ENCODE assay signal across 16 cellular contexts in genomic region chr3:42667523-42668402, GRCh38. TPM values are rescaled to one million over a fixed set of nuclear protein-coding genes. Genes with fewer than 3 reads are reported as not detected.
DNase-seq lines count a peak whose midpoint lies in the region; ATAC-seq and TF ChIP-seq lines count a peak whose summit lies in the region.
"Had no signal": no experiment of that assay in that cellular context is flagged by ENCODE, and none has a peak within 500 bp of the region (broad histone marks: within the 10 kb centered on the region; RNA-seq: fewer than 3 reads in every experiment).

No MANE protein-coding gene starts in this region.

- no peaks in the 10 kb centered on the region for H3K79me2 ChIP-seq in PC-3 (ENCODE audit: low read length)
- H3K79me2 ChIP-seq: parathyroid adenoma had no signal

- POLR2A ChIA-PET in PC-3 (lab: Charles Lee; ENCODE audit: unreplicated experiment), result no interaction called here

- DNase-seq in DMS 273 treated with DMSO at 0.1 percent for 48 hours (lab: John Stamatoyannopoulos, UW) (peak; percentile 67), NCI-H187 (lab: John Stamatoyannopoulos, UW) (peak; percentile 28 to 61), myocyte (ENCODE audit: low read depth) (peak; percentile 97), glomerular visceral epithelial cell (ENCODE audit: extremely low spot score) (no peak), NOMO-1 treated with DMSO at 0.1 percent for 48 hours (lab: John Stamatoyannopoulos, UW; ENCODE audit: unreplicated experiment) (no peak), PC-3 (no peak), DMS153 treated with DMSO at 0.1 percent for 48 hours (lab: John Stamatoyannopoulos, UW; ENCODE audit: unreplicated experiment) (no peak)
- DNase-seq: activated CD4-positive, alpha-beta T cell treated with anti-CD3 and anti-CD28 coated beads, Interleukin-2, amount 50 U/mL, for 4 hours; anterior cingulate cortex; Calu3 had no signal

- no peaks in the 10 kb centered on the region for H4K20me1 ChIP-seq in PC-3 (ENCODE audit: low read length)

- H3F3A ChIP-seq in PC-3 (ENCODE audit: low read length, unreplicated experiment), result no peaks in the 10 kb centered on the region

- no peak overlapping the region for H3K9ac ChIP-seq in PC-3 (ENCODE audit: low read length)
- H3K9ac ChIP-seq: parathyroid adenoma had no signal

- ATAC-seq in PC-3, result no peak
- ATAC-seq: esophagus mucosa, left colon had no signal

- H3K9me3 ChIP-seq in PC-3 (ENCODE audit: low read length), result no peaks in the 10 kb centered on the region
- H3K9me3 ChIP-seq: SJSA1 had no signal

- intact Hi-C loops in PC-3 (cut with micrococcal nuclease), result no loop called here

- no peak overlapping the region for H3K4me3 ChIP-seq in PC-3 (ENCODE audit: low read length)
- H3K4me3 ChIP-seq: SJSA1 had no signal

- H3K27ac ChIP-seq in angular gyrus (ENCODE audit: low read depth, low read length), result peak overlapping the region; percentile 37
- H3K27ac ChIP-seq in PC-3 (ENCODE audit: low read length), result no peak overlapping the region
- H3K27ac ChIP-seq: parathyroid adenoma, SJSA1 had no signal

- no peak overlapping the region for H3K4me2 ChIP-seq in PC-3 (ENCODE audit: low read length)

- CTCF ChIA-PET in PC-3 (lab: Charles Lee), result no interaction called here

- H3K36me3 ChIP-seq in PC-3 (ENCODE audit: low read depth, low read length), result no peaks in the 10 kb centered on the region
- H3K36me3 ChIP-seq: SJSA1 had no signal

- BruUV-seq in PC-3 (replicated peaks; lab: Mats Ljungman, UMichigan), result no TSS peak

- no peaks in the 10 kb centered on the region for H3K27me3 ChIP-seq in PC-3 (ENCODE audit: low read length)
- H3K27me3 ChIP-seq: SJSA1 had no signal

- no peaks in the 10 kb centered on the region for H3K9me2 ChIP-seq in PC-3 (replicated peaks; ENCODE audit: low read length)

- no peak overlapping the region for H2AFZ ChIP-seq in PC-3 (ENCODE audit: low read length)
- H2AFZ ChIP-seq: parathyroid adenoma had no signal

- no peaks in the 10 kb centered on the region for H3K4me1 ChIP-seq in PC-3 (ENCODE audit: insufficient read depth, low read length)
- H3K4me1 ChIP-seq: SJSA1 had no signal

- TF ChIP-seq CTCF in PC-3 (conservative IDR thresholded peaks at IDR 0.05; ENCODE audit: low read depth, low read length), result no peak

RNA-seq across cellular contexts. Expression of gene ZBTB47, which starts 14.3 kb away (rescaled TPM):
- total RNA-seq in myocyte (96.8 and 103 TPM in 2 replicates), PC-3 (2014; rRNA removed) (9.5 and 10.8 TPM in 2 replicates)
- 75.1 TPM for polyA plus RNA-seq in myocyte (2012)

RNA-seq across cellular contexts. Expression of gene KLHL40, which starts 17.6 kb away (rescaled TPM):
- total RNA-seq in myocyte (55.6 and 67.1 TPM in 2 replicates), PC-3 (2014; rRNA removed) (not detected in 2 replicates)
- polyA plus RNA-seq in myocyte (2012), result 9.5 TPM
- total RNA-seq: Calu3, esophagus mucosa, left colon, SJSA1, ureter had no signal

RNA-seq across cellular contexts. Expression of gene HHATL, which starts 34.8 kb away (rescaled TPM):
- total RNA-seq in myocyte (12.3 and 26.6 TPM in 2 replicates), PC-3 (2014; rRNA removed) (not detected in 2 replicates)
- polyA plus RNA-seq in myocyte (2012), result 2.1 TPM
- total RNA-seq: Calu3, esophagus mucosa, SJSA1 had no signal

Comparison
In these comparisons a context has a peak if more than half of its experiments do, and no peak if none do; other contexts are left out.
1. DNase-seq: peak in DMS 273 treated with DMSO at 0.1 percent for 48 hours (single experiment), NCI-H187 (2 of 2) and myocyte (single experiment); none in glomerular visceral epithelial cell (single experiment), NOMO-1 treated with DMSO at 0.1 percent for 48 hours (single experiment), PC-3 (single experiment) and DMS153 treated with DMSO at 0.1 percent for 48 hours (single experiment).
2. RNA of gene KLHL40, which starts 17.6 kb away (total RNA-seq): 55.6 to 67.1 TPM in myocyte; not detected in PC-3; every median in the first group is over 10 times any median in the second.
3. RNA of gene HHATL, which starts 34.8 kb away (total RNA-seq): 12.3 to 26.6 TPM in myocyte; not detected in PC-3; every median in the first group is over 10 times any median in the second.